ENCODE assay signal across 11 cellular contexts in the genomic region with DNA sequence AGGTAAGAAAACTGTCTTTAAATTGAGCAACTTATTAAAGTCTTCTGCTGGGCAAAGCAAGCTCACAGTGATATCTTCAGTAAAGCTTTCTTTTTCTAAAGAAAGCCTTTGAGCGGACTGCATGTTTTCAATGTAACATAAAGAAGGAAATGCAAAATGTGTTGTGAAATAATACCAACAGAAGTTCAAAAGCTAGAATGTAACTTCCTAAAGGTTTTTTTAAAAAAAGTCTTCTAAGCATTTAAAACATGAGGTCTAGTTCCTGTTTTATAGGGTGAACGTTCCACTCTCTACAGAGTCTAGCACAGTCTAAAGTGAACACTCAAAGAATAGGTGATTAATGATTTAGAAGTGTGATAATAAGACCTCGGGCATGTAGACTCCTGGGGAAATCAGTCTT.
A peak's percentile ranks its signal among the peaks of the same experiment; 100 is the strongest.
DNase-seq lines count a peak whose midpoint lies in the region; ATAC-seq and TF ChIP-seq lines count a peak whose summit lies in the region.
"Had no signal": no experiment of that assay in that cellular context is flagged by ENCODE, and none has a peak within 500 bp of the region (broad histone marks: within the 10 kb centered on the region; RNA-seq: fewer than 3 reads in every experiment).

No MANE protein-coding gene starts in this region.

- peaks cover 8 to 9% of the 10 kb centered on the region in 2 donors for H3K36me3 Mint-ChIP-seq in stimulated activated naive B cell treated with anti-CD40 and anti-IgM and Interleukin-4, amounts not matched to agents 10 μg/mL and 1 μg/mL and 100 μg/mL, for 72 hours

- peak overlapping the region in 1 of 2 donors; percentile 56 for H3K4me3 Mint-ChIP-seq in stimulated activated naive B cell treated with anti-CD40 and anti-IgM and Interleukin-4, amounts not matched to agents 10 μg/mL and 1 μg/mL and 100 μg/mL, for 72 hours

- WGBS in right cardiac atrium = 78% methylated on average over 3 of the region's 3 CpGs

- H3K4me1 Mint-ChIP-seq in stimulated activated naive B cell treated with anti-CD40 and anti-IgM and Interleukin-4, amounts not matched to agents 10 μg/mL and 1 μg/mL and 100 μg/mL, for 72 hours = peaks cover 5 to 29% of the 10 kb centered on the region in 2 donors

- H2AFZ ChIP-seq in OCI-LY3 (ENCODE audit: low read depth, low read length) = no peak overlapping the region

- H3K27ac Mint-ChIP-seq in stimulated activated naive B cell treated with anti-CD40 and anti-IgM and Interleukin-4, amounts not matched to agents 10 μg/mL and 1 μg/mL and 100 μg/mL, for 72 hours = no peak overlapping the region

- H3K9me3 ChIP-seq in right cardiac atrium (ENCODE audit: control insufficient read depth, low read length) (no peaks in the 10 kb centered on the region), OCI-LY3 (ENCODE audit: insufficient read depth, low read length) (no peaks in the 10 kb centered on the region), uterus (no peaks in the 10 kb centered on the region)

- H3K4me1 ChIP-seq in right cardiac atrium (ENCODE audit: control insufficient read depth, insufficient read depth, low read length) = peaks cover 7% of the 10 kb centered on the region
- H3K4me1 ChIP-seq in OCI-LY3 (ENCODE audit: low read length) = peaks cover 31% of the 10 kb centered on the region
- H3K4me1 ChIP-seq in uterus = peaks cover 0 to 3% of the 10 kb centered on the region in 2 donors

- DNase-seq in Right ventricle myocardium superior (no peak), right cardiac atrium (no peak), dorsolateral prefrontal cortex (no peak), uterus (no peak)
- DNase-seq in stimulated activated naive B cell treated with anti-CD40 and anti-IgM and Interleukin-4, amounts not matched to agents 10 μg/mL and 1 μg/mL and 100 μg/mL, for 72 hours = no peak
- DNase-seq: activated effector memory CD4-positive, alpha-beta T cell treated with anti-CD3 and anti-CD28 coated beads, Interleukin-2, amount 50 U/mL, for 16 hours; RPMI8226 had no signal

- H3K27me3 ChIP-seq in right cardiac atrium (ENCODE audit: control insufficient read depth, insufficient read depth) = no peaks in the 10 kb centered on the region
- H3K27me3 ChIP-seq in OCI-LY3 (ENCODE audit: low read depth, low read length) = no peaks in the 10 kb centered on the region
- H3K27me3 ChIP-seq in dorsolateral prefrontal cortex = no peaks in the 10 kb centered on the region
- no peaks in the 10 kb centered on the region for H3K27me3 ChIP-seq in uterus

- H3K79me2 ChIP-seq in OCI-LY3 (ENCODE audit: low read length) = peaks cover 40% of the 10 kb centered on the region

- peak overlapping the region; percentile 23 for H3K4me2 ChIP-seq in OCI-LY3 (ENCODE audit: low read length)

- H3K27ac ChIP-seq in right cardiac atrium (ENCODE audit: low read length) = no peak overlapping the region
- H3K27ac ChIP-seq in OCI-LY3 (ENCODE audit: low read length) = 0 out of 2 replicates have a peak overlapping the region, but pooled peaks have one; percentile 5
- peak overlapping the region in 34 of 59 donors; percentile 5 to 87 (median 51) for H3K27ac ChIP-seq in dorsolateral prefrontal cortex
- H3K27ac ChIP-seq in uterus = no peak overlapping the region
- H3K27ac ChIP-seq: VCaP had no signal

- peak; percentile 18 for ATAC-seq in Right ventricle myocardium superior (ENCODE audit: poor library complexity)
- no peak for ATAC-seq in right cardiac atrium
- peak; percentile 91 for ATAC-seq in stimulated activated naive B cell treated with anti-CD40 and anti-IgM and Interleukin-4, amounts not matched to agents 10 μg/mL and 1 μg/mL and 100 μg/mL, for 72 hours (replicated peaks)
- no peak for ATAC-seq in HG02852 (IDR thresholded peaks at IDR 0.05; ENCODE audit: unreplicated experiment)
- ATAC-seq in GM19397 (IDR thresholded peaks at IDR 0.05; ENCODE audit: unreplicated experiment) = no peak

- H3K9me3 Mint-ChIP-seq in stimulated activated naive B cell treated with anti-CD40 and anti-IgM and Interleukin-4, amounts not matched to agents 10 μg/mL and 1 μg/mL and 100 μg/mL, for 72 hours = peaks cover 0 to 1% of the 10 kb centered on the region in 2 donors

- no peak overlapping the region for H3K9ac ChIP-seq in OCI-LY3 (ENCODE audit: low read length)

- intact Hi-C loops in Right ventricle myocardium superior (cut with DNase I) = no loop called here
- intact Hi-C loops in right cardiac atrium (cut with DNase I) = no loop called here
- intact Hi-C loops in dorsolateral prefrontal cortex (cut with DNase I) = loop anchor here in 1 of 2 donors (10.0 kb wide), 1 partner anchor 122 kb away; no protein-coding TSS in a partner anchor
- intact Hi-C loops in uterus (cut with DNase I; ENCODE audit: low total_unique reads) = no loop called here

- TF ChIP-seq CTCF in OCI-LY3 (IDR thresholded peaks at IDR 0.05; ENCODE audit: low read depth, low read length) (no peak), dorsolateral prefrontal cortex (IDR thresholded peaks at IDR 0.05 in 54 of 56, conservative IDR thresholded peaks at IDR 0.05 in 2 of 56; ENCODE audit: low read depth in 1 of 56, partially characterized antibody in 56 of 56) (no peak), uterus (IDR thresholded peaks at IDR 0.05) (no peak)

- no peaks in the 10 kb centered on the region for H3K36me3 ChIP-seq in OCI-LY3 (replicated peaks; ENCODE audit: low read depth, low read length)
- H3K36me3 ChIP-seq in uterus = no peaks in the 10 kb centered on the region

- H3K27me3 Mint-ChIP-seq in stimulated activated naive B cell treated with anti-CD40 and anti-IgM and Interleukin-4, amounts not matched to agents 10 μg/mL and 1 μg/mL and 100 μg/mL, for 72 hours = no peaks in the 10 kb centered on the region

- no peak for TF ChIP-seq POLR2A in uterus (IDR thresholded peaks at IDR 0.05)

- H4K20me1 ChIP-seq in OCI-LY3 (ENCODE audit: insufficient read depth, low read length) = peaks cover 69% of the 10 kb centered on the region

- H3K4me3 ChIP-seq in right cardiac atrium (ENCODE audit: low read length) (no peak overlapping the region), OCI-LY3 (ENCODE audit: low read length) (no peak overlapping the region), dorsolateral prefrontal cortex (no peak overlapping the region), uterus (no peak overlapping the region)

Comparison
In these comparisons a context has a peak if more than half of its experiments do, and no peak if none do; other contexts are left out.
1. ATAC-seq: peak in Right ventricle myocardium superior (single experiment) and stimulated activated naive B cell treated with anti-CD40 and anti-IgM and Interleukin-4, amounts not matched to agents 10 μg/mL and 1 μg/mL and 100 μg/mL, for 72 hours (2 of 2); none in right cardiac atrium (0 of 2), HG02852 (single experiment) and GM19397 (single experiment).
2. H3K27ac ChIP-seq: peak in OCI-LY3 (single experiment) and dorsolateral prefrontal cortex (34 of 59); none in right cardiac atrium (single experiment) and uterus (0 of 2).